In genomic region chr11:47289856-47290255, GRCh38 we compare ENCODE assay signal across 1 cellular context.
TF ChIP-seq lines count a peak whose summit lies in the region.

No MANE protein-coding gene starts in this region.

TF ChIP-seq in GM12878, 131 proteins besides CTCF, POLR2A, EP300 and RAD21:
- TF ChIP-seq HDAC6 (IDR thresholded peaks at IDR 0.05; ENCODE audit: unreplicated experiment) (no peak), BACH1 (IDR thresholded peaks at IDR 0.05; ENCODE audit: borderline replicate concordance) (no peak), ZNF24 (IDR thresholded peaks at IDR 0.05) (no peak), ZZZ3 (IDR thresholded peaks at IDR 0.05; ENCODE audit: control insufficient read depth, insufficient read length, low read depth) (no peak), CEBPB (IDR thresholded peaks at IDR 0.05; ENCODE audit: borderline replicate concordance in 1 of 2, low read depth in 2 of 2, low read length in 2 of 2) (no peak), ZBTB11 (CRISPR knock-in tag; IDR thresholded peaks at IDR 0.05) (no peak), MEF2B (IDR thresholded peaks at IDR 0.05; ENCODE audit: partially characterized antibody, poor library complexity, severe bottlenecking) (no peak), EZH2 (IDR thresholded peaks at IDR 0.05; ENCODE audit: borderline replicate concordance, control insufficient read depth, low read depth, low read length) (no peak), CBX3 (IDR thresholded peaks at IDR 0.05; ENCODE audit: borderline replicate concordance, low read depth) (no peak), NKRF (conservative IDR thresholded peaks at IDR 0.05) (no peak), SMC3 (IDR thresholded peaks at IDR 0.05; ENCODE audit: borderline replicate concordance, low read length) (no peak), EED (IDR thresholded peaks at IDR 0.05; ENCODE audit: low read depth) (no peak), GATAD2B (conservative IDR thresholded peaks at IDR 0.05; ENCODE audit: low read depth) (no peak), BCL3 (IDR thresholded peaks at IDR 0.05; ENCODE audit: borderline replicate concordance, insufficient read depth, low read depth, low read length, poor library complexity, severe bottlenecking) (no peak), ATF2 (IDR thresholded peaks at IDR 0.05; ENCODE audit: low read length) (no peak), IKZF1 (conservative IDR thresholded peaks at IDR 0.05) (no peak), FOXM1 (IDR thresholded peaks at IDR 0.05; ENCODE audit: low read depth, low read length) (no peak), RELB (IDR thresholded peaks at IDR 0.05; ENCODE audit: low read depth) (no peak), POLR2AphosphoS2 (IDR thresholded peaks at IDR 0.05; ENCODE audit: low read depth, low read length) (no peak), RB1 (IDR thresholded peaks at IDR 0.05; ENCODE audit: borderline replicate concordance) (no peak)
